40 cellular contexts compared by ENCODE assay signal in genomic region chr2:134765987-134766386, GRCh38. TPM values are rescaled to one million over a fixed set of nuclear protein-coding genes. Genes with fewer than 3 reads are reported as not detected.
"Had no signal": no experiment of that assay in that cellular context is flagged by ENCODE, and none has a peak within 500 bp of the region (broad histone marks: within the 10 kb centered on the region; RNA-seq: fewer than 3 reads in every experiment).

No MANE protein-coding gene starts in this region.

- DNase-seq: activated B cell treated with CpG ODN at 0.5 μM for 24 hours; activated CD4-positive, alpha-beta memory T cell treated with anti-CD3 and anti-CD28 coated beads, Interleukin-2, amount 10 ng/mL, durations not matched to agents 7 days and 5 days; activated CD4-positive, alpha-beta T cell treated with anti-CD3 and anti-CD28 coated beads for 48 hours; activated CD4-positive, CD25-positive, alpha-beta regulatory T cell treated with anti-CD3 and anti-CD28 coated beads, Interleukin-2, amount 50 U/mL, for 72 hours; activated CD8-positive, alpha-beta memory T cell treated with anti-CD3 and anti-CD28 coated beads for 24 hours; activated CD8-positive, alpha-beta memory T cell treated with anti-CD3 and anti-CD28 coated beads, Interleukin-2, amount 10 ng/mL, durations not matched to agents 7 days and 5 days; activated effector memory CD4-positive, alpha-beta T cell treated with anti-CD3 and anti-CD28 coated beads, Interleukin-2, amount 50 U/mL, for 16 hours; activated naive CD4-positive, alpha-beta T cell; activated naive CD4-positive, alpha-beta T cell treated with anti-CD3 and anti-CD28 coated beads, Interleukin-2, amount 50 U/mL, for 16 hours; activated naive CD8-positive, alpha-beta T cell treated with anti-CD3 and anti-CD28 coated beads for 36 hours; activated T-cell treated with anti-CD3 and anti-CD28 coated beads, Interleukin-2, amount 50 U/mL, for 1 hour; activated T-cell treated with anti-CD3 and anti-CD28 coated beads, Interleukin-2, amount 50 U/mL, for 72 hours; amniotic stem cell; aorta; MG63; NCI-H1048; NCI-H1417; NCI-H146; NCI-H187; NCI-H2029 treated with DMSO at 0.1 percent for 48 hours; NCI-H2107; NCI-H2171; NCI-H510A; NCI-H526; NCI-H748 treated with DMSO at 0.1 percent for 48 hours; NK-92 treated with Interleukin-12 subunit alpha and Interleukin-12 subunit beta, amount 100 ng/mL, for 24 hours; PC-3; SIG-M5; SW 1271; T-helper 1 cell; T-helper 2 cell; T-helper 9 cell had no signal

- H3K27ac ChIP-seq: cardiac muscle cell, RWPE1, VCaP had no signal

- H3K4me3 ChIP-seq: cardiac muscle cell, MG63 had no signal

- H3K27me3 Mint-ChIP-seq: activated B cell treated with CpG ODN at 0.5 μM for 24 hours had no signal

- H3K9me3 ChIP-seq: MG63 had no signal

- H3K4me3 Mint-ChIP-seq: activated B cell treated with CpG ODN at 0.5 μM for 24 hours; activated CD4-positive, alpha-beta memory T cell treated with anti-CD3 and anti-CD28 coated beads, Interleukin-2, amount 10 ng/mL, durations not matched to agents 7 days and 5 days; activated CD8-positive, alpha-beta memory T cell treated with anti-CD3 and anti-CD28 coated beads, Interleukin-2, amount 10 ng/mL, durations not matched to agents 7 days and 5 days; activated naive CD8-positive, alpha-beta T cell treated with anti-CD3 and anti-CD28 coated beads for 36 hours; activated T-cell treated with anti-CD3 and anti-CD28 coated beads, Interleukin-2, amount 50 U/mL, for 72 hours; activated T-helper 17 cell treated with anti-CD3 and anti-CD28 coated beads, Interleukin-2, amount 50 U/mL, for 72 hours; central memory CD8-positive, alpha-beta T cell had no signal

- H3K9me3 Mint-ChIP-seq: activated B cell treated with CpG ODN at 0.5 μM for 24 hours; activated CD4-positive, alpha-beta memory T cell treated with anti-CD3 and anti-CD28 coated beads, Interleukin-2, amount 10 ng/mL, durations not matched to agents 7 days and 5 days; activated naive CD8-positive, alpha-beta T cell treated with anti-CD3 and anti-CD28 coated beads for 36 hours; activated T-cell treated with anti-CD3 and anti-CD28 coated beads, Interleukin-2, amount 50 U/mL, for 72 hours; activated T-helper 17 cell treated with anti-CD3 and anti-CD28 coated beads, Interleukin-2, amount 50 U/mL, for 72 hours; central memory CD8-positive, alpha-beta T cell had no signal

- H3K27ac Mint-ChIP-seq: activated B cell treated with CpG ODN at 0.5 μM for 24 hours; activated CD4-positive, alpha-beta memory T cell treated with anti-CD3 and anti-CD28 coated beads, Interleukin-2, amount 10 ng/mL, durations not matched to agents 7 days and 5 days; activated CD8-positive, alpha-beta memory T cell treated with anti-CD3 and anti-CD28 coated beads, Interleukin-2, amount 10 ng/mL, durations not matched to agents 7 days and 5 days; activated naive CD8-positive, alpha-beta T cell treated with anti-CD3 and anti-CD28 coated beads for 36 hours; activated T-cell treated with anti-CD3 and anti-CD28 coated beads, Interleukin-2, amount 50 U/mL, for 72 hours; activated T-helper 17 cell treated with anti-CD3 and anti-CD28 coated beads, Interleukin-2, amount 50 U/mL, for 72 hours had no signal

- FAIRE-seq: RCC 7860 had no signal

- H3K36me3 Mint-ChIP-seq: activated CD8-positive, alpha-beta memory T cell treated with anti-CD3 and anti-CD28 coated beads, Interleukin-2, amount 10 ng/mL, durations not matched to agents 7 days and 5 days; activated naive CD8-positive, alpha-beta T cell treated with anti-CD3 and anti-CD28 coated beads for 36 hours had no signal

- H3K36me3 ChIP-seq: cardiac muscle cell, MG63 had no signal

- H3K4me1 Mint-ChIP-seq: activated B cell treated with CpG ODN at 0.5 μM for 24 hours; activated CD4-positive, alpha-beta memory T cell treated with anti-CD3 and anti-CD28 coated beads, Interleukin-2, amount 10 ng/mL, durations not matched to agents 7 days and 5 days; activated CD8-positive, alpha-beta memory T cell treated with anti-CD3 and anti-CD28 coated beads, Interleukin-2, amount 10 ng/mL, durations not matched to agents 7 days and 5 days; activated naive CD8-positive, alpha-beta T cell treated with anti-CD3 and anti-CD28 coated beads for 36 hours; activated T-helper 17 cell treated with anti-CD3 and anti-CD28 coated beads, Interleukin-2, amount 50 U/mL, for 72 hours; central memory CD8-positive, alpha-beta T cell had no signal

- H3K27me3 ChIP-seq: cardiac muscle cell, MG63 had no signal

- ATAC-seq: activated CD8-positive, alpha-beta memory T cell treated with anti-CD3 and anti-CD28 coated beads, Interleukin-2, amount 10 ng/mL, durations not matched to agents 7 days and 5 days; activated T-cell treated with anti-CD3 and anti-CD28 coated beads, Interleukin-2, amount 50 U/mL, for 72 hours; activated T-helper 17 cell treated with anti-CD3 and anti-CD28 coated beads, Interleukin-2, amount 50 U/mL, for 72 hours; PC-3; Right ventricle myocardium inferior; SK-N-SH treated with all-trans-retinoic acid at 6 μM for 48 hours had no signal

RNA-seq across cellular contexts. Expression of gene TMEM163, which starts 47.2 kb away (rescaled TPM):
- total RNA-seq: activated naive CD8-positive, alpha-beta T cell treated with anti-CD3 and anti-CD28 coated beads for 36 hours had no signal
